In the genomic region with DNA sequence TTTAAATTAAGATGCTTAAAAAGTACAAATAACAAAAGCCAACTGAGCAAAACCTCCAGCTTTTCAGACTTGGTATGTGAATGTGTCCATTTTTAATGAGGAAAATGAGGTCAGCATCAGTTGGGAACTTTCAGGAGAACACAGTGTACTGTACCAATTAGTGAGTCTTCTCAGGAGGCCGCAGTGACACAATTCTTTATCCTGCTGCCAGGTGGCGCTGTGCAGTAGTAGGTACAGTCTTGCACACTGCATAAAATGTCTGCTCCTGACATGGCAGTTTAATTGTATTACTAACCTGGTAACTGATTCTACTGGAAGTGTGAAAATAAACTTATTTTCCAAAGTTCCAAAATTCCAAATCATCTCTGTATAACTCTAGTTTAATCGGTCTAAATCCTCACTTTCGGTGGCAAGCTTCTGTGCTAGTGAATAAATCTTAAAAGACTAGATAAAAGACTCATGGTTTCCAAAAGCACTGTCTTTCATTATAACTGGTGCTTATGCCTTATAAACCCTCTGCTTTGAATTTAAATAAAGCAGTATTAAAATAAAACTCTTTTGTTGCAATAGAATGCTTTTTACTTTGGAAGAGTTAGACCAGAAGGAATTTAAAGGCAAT, we compare ENCODE assay signal across 8 cellular contexts.
A peak's percentile ranks its signal among the peaks of the same experiment; 100 is the strongest.
DNase-seq lines count a peak whose midpoint lies in the region; ATAC-seq and TF ChIP-seq lines count a peak whose summit lies in the region.

No MANE protein-coding gene starts in this region.

- no peaks in the 10 kb centered on the region for H3K9me3 Mint-ChIP-seq in nephron

- intact Hi-C loops in esophagus squamous epithelium (cut with DNase I): no loop called here

- H3K4me1 ChIP-seq in OCI-LY3 (ENCODE audit: low read length) (0 out of 2 replicates have a peak, but pooled peaks cover 2% of the 10 kb centered on the region), esophagus squamous epithelium (no peaks in the 10 kb centered on the region)

- H3K27ac ChIP-seq in OCI-LY3 (ENCODE audit: low read length) (no peak overlapping the region), esophagus squamous epithelium (no peak overlapping the region)

- no peaks in the 10 kb centered on the region for H3K36me3 Mint-ChIP-seq in nephron (ENCODE audit: low read depth)

- no peaks in the 10 kb centered on the region for H3K27me3 ChIP-seq in OCI-LY3 (ENCODE audit: low read depth, low read length)
- peaks cover 0 to 4% (median 0%) of the 10 kb centered on the region in 4 donors for H3K27me3 ChIP-seq in esophagus squamous epithelium

- TF ChIP-seq RAD21 in Ishikawa (IDR thresholded peaks at IDR 0.05; ENCODE audit: low read depth): peak; percentile 78

- H3K4me3 ChIP-seq in OCI-LY3 (ENCODE audit: low read length) (no peak overlapping the region), esophagus squamous epithelium (no peak overlapping the region)

- TF ChIP-seq POLR2A in esophagus squamous epithelium (IDR thresholded peaks at IDR 0.05): no peak

- DNase-seq in ELF-1 (ENCODE audit: low read depth, low spot score) (peak; percentile 37), activated T-cell treated with anti-CD3 and anti-CD28 coated beads for 24 hours (ENCODE audit: low read depth) (peak; percentile 33), esophagus squamous epithelium (lab: John Stamatoyannopoulos, UW) (peak; percentile 0), superior temporal gyrus (ENCODE audit: extremely low spot score) (peak; percentile 95)

- H3K4me2 ChIP-seq in OCI-LY3 (ENCODE audit: low read length): no peak overlapping the region

- TF ChIP-seq EP300 in Ishikawa (IDR thresholded peaks at IDR 0.05; ENCODE audit: borderline replicate concordance): no peak

- H3K27ac Mint-ChIP-seq in nephron: no peak overlapping the region

- WGBS in esophagus squamous epithelium, 2 donors: 37 to 38% methylated on average over 4 of the region's 4 CpGs

- H3K36me3 ChIP-seq in OCI-LY3 (replicated peaks; ENCODE audit: low read depth, low read length) (no peaks in the 10 kb centered on the region), esophagus squamous epithelium (no peaks in the 10 kb centered on the region)

- ATAC-seq in GM21737 (IDR thresholded peaks at IDR 0.05; ENCODE audit: unreplicated experiment): peak; percentile 97

- no peak overlapping the region for H3K4me3 Mint-ChIP-seq in nephron

- H3K4me1 Mint-ChIP-seq in nephron: no peaks in the 10 kb centered on the region

- no peaks in the 10 kb centered on the region for H3K9me3 ChIP-seq in OCI-LY3 (ENCODE audit: insufficient read depth, low read length)
- no peaks in the 10 kb centered on the region for H3K9me3 ChIP-seq in esophagus squamous epithelium

- TF ChIP-seq CTCF in OCI-LY3 (IDR thresholded peaks at IDR 0.05; ENCODE audit: low read depth, low read length) (peak; percentile 75), esophagus squamous epithelium (IDR thresholded peaks at IDR 0.05) (peak; percentile 54 to 78 (median 66)), nephron (IDR thresholded peaks at IDR 0.05; ENCODE audit: unreplicated experiment in 3 of 3) (peak; percentile 84 to 91 (median 89))

- no peaks in the 10 kb centered on the region for H4K20me1 ChIP-seq in OCI-LY3 (ENCODE audit: insufficient read depth, low read length)

- no peaks in the 10 kb centered on the region for H3K79me2 ChIP-seq in OCI-LY3 (ENCODE audit: low read length)

- peak overlapping the region; percentile 60; the same call in 1 of the 2 replicates for H2AFZ ChIP-seq in OCI-LY3 (ENCODE audit: low read depth, low read length)

- H3K27me3 Mint-ChIP-seq in nephron (ENCODE audit: low read depth): peaks cover 10% of the 10 kb centered on the region

- H3K9ac ChIP-seq in OCI-LY3 (ENCODE audit: low read length): no peak overlapping the region

TF ChIP-seq in Ishikawa, 13 proteins besides CTCF, POLR2A, EP300 and RAD21:
- TF ChIP-seq YY1 (IDR thresholded peaks at IDR 0.05; ENCODE audit: low read depth) (peak; percentile 86), CEBPB (IDR thresholded peaks at IDR 0.05) (peak; percentile 32; the same call in 1 of the 2 replicates), TCF12 (IDR thresholded peaks at IDR 0.05; ENCODE audit: low read depth) (no peak), FOXM1 (IDR thresholded peaks at IDR 0.05; ENCODE audit: borderline replicate concordance, low read depth) (no peak), TEAD4 (IDR thresholded peaks at IDR 0.05) (peak; percentile 42)
- TF ChIP-seq, protein P1, sequence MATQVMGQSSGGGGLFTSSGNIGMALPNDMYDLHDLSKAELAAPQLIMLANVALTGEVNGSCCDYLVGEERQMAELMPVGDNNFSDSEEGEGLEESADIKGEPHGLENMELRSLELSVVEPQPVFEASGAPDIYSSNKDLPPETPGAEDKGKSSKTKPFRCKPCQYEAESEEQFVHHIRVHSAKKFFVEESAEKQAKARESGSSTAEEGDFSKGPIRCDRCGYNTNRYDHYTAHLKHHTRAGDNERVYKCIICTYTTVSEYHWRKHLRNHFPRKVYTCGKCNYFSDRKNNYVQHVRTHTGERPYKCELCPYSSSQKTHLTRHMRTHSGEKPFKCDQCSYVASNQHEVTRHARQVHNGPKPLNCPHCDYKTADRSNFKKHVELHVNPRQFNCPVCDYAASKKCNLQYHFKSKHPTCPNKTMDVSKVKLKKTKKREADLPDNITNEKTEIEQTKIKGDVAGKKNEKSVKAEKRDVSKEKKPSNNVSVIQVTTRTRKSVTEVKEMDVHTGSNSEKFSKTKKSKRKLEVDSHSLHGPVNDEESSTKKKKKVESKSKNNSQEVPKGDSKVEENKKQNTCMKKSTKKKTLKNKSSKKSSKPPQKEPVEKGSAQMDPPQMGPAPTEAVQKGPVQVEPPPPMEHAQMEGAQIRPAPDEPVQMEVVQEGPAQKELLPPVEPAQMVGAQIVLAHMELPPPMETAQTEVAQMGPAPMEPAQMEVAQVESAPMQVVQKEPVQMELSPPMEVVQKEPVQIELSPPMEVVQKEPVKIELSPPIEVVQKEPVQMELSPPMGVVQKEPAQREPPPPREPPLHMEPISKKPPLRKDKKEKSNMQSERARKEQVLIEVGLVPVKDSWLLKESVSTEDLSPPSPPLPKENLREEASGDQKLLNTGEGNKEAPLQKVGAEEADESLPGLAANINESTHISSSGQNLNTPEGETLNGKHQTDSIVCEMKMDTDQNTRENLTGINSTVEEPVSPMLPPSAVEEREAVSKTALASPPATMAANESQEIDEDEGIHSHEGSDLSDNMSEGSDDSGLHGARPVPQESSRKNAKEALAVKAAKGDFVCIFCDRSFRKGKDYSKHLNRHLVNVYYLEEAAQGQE (IDR thresholded peaks at IDR 0.05; ENCODE audit: low read depth): no peak

Comparison
In these comparisons a context has a peak if more than half of its experiments do, and no peak if none do; other contexts are left out.
1. DNase-seq: peak in every context shown above with its lines; median percentile 95 in superior temporal gyrus; 37 in ELF-1; 33 in activated T-cell treated with anti-CD3 and anti-CD28 coated beads for 24 hours; 0 in esophagus squamous epithelium.